In the genomic region with DNA sequence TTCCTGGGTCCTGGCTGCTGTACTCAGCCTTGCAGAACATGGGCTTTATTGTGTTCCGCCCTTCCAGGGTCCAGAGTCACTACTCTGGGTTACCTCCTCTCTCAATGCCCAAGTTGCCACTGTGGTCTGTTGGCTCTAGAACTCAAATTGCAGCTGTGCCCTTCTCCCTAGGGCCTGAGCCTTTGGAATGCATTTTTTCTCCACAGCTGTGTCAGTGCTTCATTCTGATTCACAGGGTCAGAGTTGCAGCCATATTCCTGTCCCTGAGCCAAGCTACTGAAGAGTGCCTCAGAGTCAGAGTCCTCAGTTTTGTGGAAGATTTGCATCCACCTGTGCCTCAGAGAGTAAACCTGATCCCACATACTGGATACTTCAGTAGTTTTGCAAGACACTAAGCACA, we compare ENCODE assay signal across 1 cellular context.
TF ChIP-seq lines count a peak whose summit lies in the region.

No MANE protein-coding gene starts in this region.

TF ChIP-seq in SK-N-SH treated with all-trans-retinoic acid at 6 μM for 48 hours, 23 proteins besides CTCF, POLR2A, EP300 and RAD21 (continued from another document):
- TF ChIP-seq, protein P1, sequence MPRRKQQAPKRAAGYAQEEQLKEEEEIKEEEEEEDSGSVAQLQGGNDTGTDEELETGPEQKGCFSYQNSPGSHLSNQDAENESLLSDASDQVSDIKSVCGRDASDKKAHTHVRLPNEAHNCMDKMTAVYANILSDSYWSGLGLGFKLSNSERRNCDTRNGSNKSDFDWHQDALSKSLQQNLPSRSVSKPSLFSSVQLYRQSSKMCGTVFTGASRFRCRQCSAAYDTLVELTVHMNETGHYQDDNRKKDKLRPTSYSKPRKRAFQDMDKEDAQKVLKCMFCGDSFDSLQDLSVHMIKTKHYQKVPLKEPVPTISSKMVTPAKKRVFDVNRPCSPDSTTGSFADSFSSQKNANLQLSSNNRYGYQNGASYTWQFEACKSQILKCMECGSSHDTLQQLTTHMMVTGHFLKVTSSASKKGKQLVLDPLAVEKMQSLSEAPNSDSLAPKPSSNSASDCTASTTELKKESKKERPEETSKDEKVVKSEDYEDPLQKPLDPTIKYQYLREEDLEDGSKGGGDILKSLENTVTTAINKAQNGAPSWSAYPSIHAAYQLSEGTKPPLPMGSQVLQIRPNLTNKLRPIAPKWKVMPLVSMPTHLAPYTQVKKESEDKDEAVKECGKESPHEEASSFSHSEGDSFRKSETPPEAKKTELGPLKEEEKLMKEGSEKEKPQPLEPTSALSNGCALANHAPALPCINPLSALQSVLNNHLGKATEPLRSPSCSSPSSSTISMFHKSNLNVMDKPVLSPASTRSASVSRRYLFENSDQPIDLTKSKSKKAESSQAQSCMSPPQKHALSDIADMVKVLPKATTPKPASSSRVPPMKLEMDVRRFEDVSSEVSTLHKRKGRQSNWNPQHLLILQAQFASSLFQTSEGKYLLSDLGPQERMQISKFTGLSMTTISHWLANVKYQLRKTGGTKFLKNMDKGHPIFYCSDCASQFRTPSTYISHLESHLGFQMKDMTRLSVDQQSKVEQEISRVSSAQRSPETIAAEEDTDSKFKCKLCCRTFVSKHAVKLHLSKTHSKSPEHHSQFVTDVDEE (CRISPR knock-in tag; IDR thresholded peaks at IDR 0.05) = no peak
- TF ChIP-seq BACH2 (CRISPR knock-in tag; IDR thresholded peaks at IDR 0.05; ENCODE audit: borderline replicate concordance) (no peak), TCF4 (CRISPR knock-in tag; IDR thresholded peaks at IDR 0.05; ENCODE audit: borderline replicate concordance) (no peak), ESRRG (CRISPR knock-in tag; IDR thresholded peaks at IDR 0.05) (no peak)
- TF ChIP-seq, protein P2, sequence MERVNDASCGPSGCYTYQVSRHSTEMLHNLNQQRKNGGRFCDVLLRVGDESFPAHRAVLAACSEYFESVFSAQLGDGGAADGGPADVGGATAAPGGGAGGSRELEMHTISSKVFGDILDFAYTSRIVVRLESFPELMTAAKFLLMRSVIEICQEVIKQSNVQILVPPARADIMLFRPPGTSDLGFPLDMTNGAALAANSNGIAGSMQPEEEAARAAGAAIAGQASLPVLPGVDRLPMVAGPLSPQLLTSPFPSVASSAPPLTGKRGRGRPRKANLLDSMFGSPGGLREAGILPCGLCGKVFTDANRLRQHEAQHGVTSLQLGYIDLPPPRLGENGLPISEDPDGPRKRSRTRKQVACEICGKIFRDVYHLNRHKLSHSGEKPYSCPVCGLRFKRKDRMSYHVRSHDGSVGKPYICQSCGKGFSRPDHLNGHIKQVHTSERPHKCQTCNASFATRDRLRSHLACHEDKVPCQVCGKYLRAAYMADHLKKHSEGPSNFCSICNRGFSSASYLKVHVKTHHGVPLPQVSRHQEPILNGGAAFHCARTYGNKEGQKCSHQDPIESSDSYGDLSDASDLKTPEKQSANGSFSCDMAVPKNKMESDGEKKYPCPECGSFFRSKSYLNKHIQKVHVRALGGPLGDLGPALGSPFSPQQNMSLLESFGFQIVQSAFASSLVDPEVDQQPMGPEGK (CRISPR knock-in tag; IDR thresholded peaks at IDR 0.05; ENCODE audit: borderline replicate concordance) = no peak
